In the genomic region with DNA sequence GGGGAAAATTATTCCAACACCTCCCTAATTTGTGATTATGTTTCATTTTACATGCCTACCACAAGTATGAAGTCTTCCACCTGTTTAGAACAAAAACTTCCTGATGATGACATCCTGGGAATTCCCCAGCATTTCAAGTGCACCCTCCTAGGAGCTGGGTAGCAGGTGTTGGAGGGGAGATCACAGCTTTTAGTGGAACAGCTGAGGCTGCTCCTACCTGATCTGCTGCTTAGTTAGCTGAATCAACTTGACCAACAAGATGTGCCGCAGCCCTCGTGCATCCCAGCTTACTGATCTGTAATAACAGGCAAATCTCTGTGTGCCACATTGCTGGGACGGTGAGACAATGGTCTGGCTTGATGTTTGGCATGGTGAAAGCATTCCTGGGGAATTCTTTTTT, we compare ENCODE assay signal across 19 cellular contexts. TPM values are rescaled to one million over a fixed set of nuclear protein-coding genes. Genes with fewer than 3 reads are reported as not detected.
DNase-seq lines count a peak whose midpoint lies in the region; ATAC-seq and TF ChIP-seq lines count a peak whose summit lies in the region.
"Had no signal": no experiment of that assay in that cellular context is flagged by ENCODE, and none has a peak within 500 bp of the region (broad histone marks: within the 10 kb centered on the region; RNA-seq: fewer than 3 reads in every experiment).

No MANE protein-coding gene starts in this region.

- no peak overlapping the region for H3K4me3 Mint-ChIP-seq in type B pancreatic cell
- H3K4me3 Mint-ChIP-seq: activated naive CD8-positive, alpha-beta T cell treated with anti-CD3 and anti-CD28 coated beads, Interleukin-2, amount 10 ng/mL, durations not matched to agents 7 days and 5 days; CD4-positive, alpha-beta memory T cell; central memory CD8-positive, alpha-beta T cell had no signal

- peak; percentile 10 for ATAC-seq in lower lobe of right lung
- no peak for ATAC-seq in gastroesophageal sphincter
- ATAC-seq: K562 had no signal

- H3K27me3 ChIP-seq in mammary epithelial cell (ENCODE audit: insufficient read depth, low read length): no peaks in the 10 kb centered on the region
- no peaks in the 10 kb centered on the region for H3K27me3 ChIP-seq in lower lobe of right lung (ENCODE audit: low read depth)
- no peaks in the 10 kb centered on the region for H3K27me3 ChIP-seq in gastroesophageal sphincter
- H3K27me3 ChIP-seq: uterus had no signal

- no peaks in the 10 kb centered on the region for H4K20me1 ChIP-seq in mammary epithelial cell (ENCODE audit: insufficient read depth, low read length)

- H3K27me3 Mint-ChIP-seq in type B pancreatic cell: no peaks in the 10 kb centered on the region
- H3K27me3 Mint-ChIP-seq: activated naive CD8-positive, alpha-beta T cell treated with anti-CD3 and anti-CD28 coated beads, Interleukin-2, amount 10 ng/mL, durations not matched to agents 7 days and 5 days; CD4-positive, alpha-beta memory T cell; central memory CD8-positive, alpha-beta T cell had no signal

- no TSS peak for BruUV-seq in mammary epithelial cell (replicated peaks; lab: Mats Ljungman, UMichigan)

- H3K4me3 ChIP-seq in mammary epithelial cell (replicated peaks in 1 of 3; ENCODE audit: insufficient read depth in 1 of 3, low read depth in 2 of 3, low read length in 3 of 3) (no peak overlapping the region), lower lobe of right lung (no peak overlapping the region), gastroesophageal sphincter (no peak overlapping the region)
- H3K4me3 ChIP-seq: K562, SK-N-MC, smooth muscle cell, uterus had no signal

- TF ChIP-seq CTCF in mammary epithelial cell (conservative IDR thresholded peaks at IDR 0.05 in 1 of 2, IDR thresholded peaks at IDR 0.05 in 1 of 2; ENCODE audit: extremely low read depth in 1 of 2, insufficient read depth in 1 of 2, low read depth in 1 of 2, low read length in 2 of 2): no peak
- no peak for TF ChIP-seq CTCF in lower lobe of right lung (IDR thresholded peaks at IDR 0.05)
- no peak for TF ChIP-seq CTCF in type B pancreatic cell (conservative IDR thresholded peaks at IDR 0.05)
- TF ChIP-seq CTCF in gastroesophageal sphincter (IDR thresholded peaks at IDR 0.05): no peak

- CTCF ChIA-PET in mammary epithelial cell (lab: Charles Lee; ENCODE audit: low non-redundant PET): no interaction called here

- no peak for TF ChIP-seq POLR2A in gastroesophageal sphincter (IDR thresholded peaks at IDR 0.05)

- TF ChIP-seq EP300 in gastroesophageal sphincter (IDR thresholded peaks at IDR 0.05): no peak

- peaks cover 32% of the 10 kb centered on the region for H3K4me1 Mint-ChIP-seq in type B pancreatic cell (ENCODE audit: unreplicated experiment)

- H3K27ac Mint-ChIP-seq in type B pancreatic cell: peak overlapping the region; percentile 79
- H3K27ac Mint-ChIP-seq: activated naive CD8-positive, alpha-beta T cell treated with anti-CD3 and anti-CD28 coated beads, Interleukin-2, amount 10 ng/mL, durations not matched to agents 7 days and 5 days had no signal

- H3K36me3 Mint-ChIP-seq in type B pancreatic cell: peaks cover 13% of the 10 kb centered on the region

- no peak overlapping the region for H3K9ac ChIP-seq in mammary epithelial cell (ENCODE audit: insufficient read depth, low read length)

- H3K4me1 ChIP-seq in mammary epithelial cell (ENCODE audit: insufficient read depth, low read length): peaks cover 73% of the 10 kb centered on the region
- peaks cover 66% of the 10 kb centered on the region for H3K4me1 ChIP-seq in lower lobe of right lung
- H3K4me1 ChIP-seq in gastroesophageal sphincter: peaks cover 3 to 74% (median 26%) of the 10 kb centered on the region in 3 donors

- in situ Hi-C loops in mammary epithelial cell (cut with MboI; ENCODE audit: low sequenced_read_pairs in 2 of 2): loop anchor here (5.0 to 10.0 kb wide), 2 partner anchors 64 to 66 kb away; no protein-coding TSS in a partner anchor

- WGBS in mammary epithelial cell (ENCODE audit: low coverage, missing lambda C conversion rate): 8% methylated on average over 3 of the region's 3 CpGs
- 70% methylated on average over 3 of the region's 3 CpGs; no CpG with 5 or more reads in 1 of the 2 donors for WGBS in gastroesophageal sphincter (ENCODE audit: low coverage in 1 of 2), 2 donors

- H2AFZ ChIP-seq in mammary epithelial cell (ENCODE audit: low read depth, low read length): no peak overlapping the region

- peak; percentile 58 for DNase-seq in activated effector memory CD4-positive, alpha-beta T cell treated with anti-CD3 and anti-CD28 coated beads, Interleukin-2, amount 50 U/mL, for 16 hours
- DNase-seq in activated effector memory CD4-positive, alpha-beta T cell treated with Interleukin-2 at 50 U/mL for 16 hours: no peak
- DNase-seq in mammary epithelial cell (peak; percentile 82), lower lobe of right lung (no peak), type B pancreatic cell (ENCODE audit: extremely low spot score, unreplicated experiment) (no peak), epidermal melanocyte (ENCODE audit: insufficient read length, low spot score) (no peak), HUDEP-2 (lab: John Stamatoyannopoulos, UW; ENCODE audit: unreplicated experiment in 76 of 76) (no peak)
- DNase-seq: activated CD4-positive, alpha-beta T cell treated with anti-CD3 and anti-CD28 coated beads for 4 hours; activated naive CD8-positive, alpha-beta T cell treated with anti-CD3 and anti-CD28 coated beads, Interleukin-2, amount 10 ng/mL, durations not matched to agents 7 days and 5 days; CD4-positive, alpha-beta memory T cell; head of caudate nucleus; NCI-H1092 treated with DMSO at 0.1 percent for 48 hours; T1000; uterus had no signal

- H3K27ac ChIP-seq in mammary epithelial cell (ENCODE audit: insufficient read depth, low read depth, low read length): peak overlapping the region; percentile 2
- H3K27ac ChIP-seq in lower lobe of right lung: no peak overlapping the region
- H3K27ac ChIP-seq in gastroesophageal sphincter: no peak overlapping the region
- H3K27ac ChIP-seq: SK-N-MC, uterus had no signal

- intact Hi-C loops in mammary epithelial cell (cut with micrococcal nuclease): no loop called here
- intact Hi-C loops in lower lobe of right lung (cut with DNase I): loop anchor here (10.0 kb wide), 1 partner anchor 54 kb away; no protein-coding TSS in a partner anchor

- H3K36me3 ChIP-seq in mammary epithelial cell (ENCODE audit: insufficient read depth, low read length) (no peaks in the 10 kb centered on the region), lower lobe of right lung (peaks cover 9% of the 10 kb centered on the region), gastroesophageal sphincter (peaks cover 0 to 9% of the 10 kb centered on the region in 2 donors)
- H3K36me3 ChIP-seq: uterus had no signal

- dilution Hi-C loops in mammary epithelial cell (cut with HindIII; ENCODE audit: low sequenced_read_pairs): loop anchor here (25.0 kb wide), 1 partner anchor 316 kb away; no protein-coding TSS in a partner anchor

- H3K9me3 Mint-ChIP-seq in type B pancreatic cell: no peaks in the 10 kb centered on the region
- H3K9me3 Mint-ChIP-seq: activated naive CD8-positive, alpha-beta T cell treated with anti-CD3 and anti-CD28 coated beads, Interleukin-2, amount 10 ng/mL, durations not matched to agents 7 days and 5 days; CD4-positive, alpha-beta memory T cell; central memory CD8-positive, alpha-beta T cell had no signal

- peaks cover 66% of the 10 kb centered on the region for H3K79me2 ChIP-seq in mammary epithelial cell (ENCODE audit: insufficient read depth, low read length)

- H3K4me2 ChIP-seq in mammary epithelial cell (ENCODE audit: insufficient read depth, low read depth, low read length): peak overlapping the region; percentile 0
- H3K4me2 ChIP-seq: smooth muscle cell had no signal

- no peaks in the 10 kb centered on the region for H3K9me3 ChIP-seq in mammary epithelial cell (replicated peaks; ENCODE audit: insufficient read depth, low read length)
- no peaks in the 10 kb centered on the region for H3K9me3 ChIP-seq in lower lobe of right lung
- no peaks in the 10 kb centered on the region for H3K9me3 ChIP-seq in gastroesophageal sphincter
- H3K9me3 ChIP-seq: uterus had no signal

RNA-seq across cellular contexts. Expression of a gene that starts 29.7 kb away (rescaled TPM):
- total RNA-seq in mammary epithelial cell (10 to 100 TPM; 64.5 to 67.2 TPM), lower lobe of right lung (50.6 TPM), type B pancreatic cell (ENCODE audit: low replicate concordance) (49.2 and 54.7 TPM in 2 replicates), gastroesophageal sphincter (10 to 100 TPM; 37.4 to 89.5 (median 53.0) TPM)
- 36.6 TPM for polyA plus RNA-seq in mammary epithelial cell
- polyA minus RNA-seq in mammary epithelial cell: 56.6 TPM

Comparison
In these comparisons a context has a peak if more than half of its experiments do, and no peak if none do; other contexts are left out.
1. DNase-seq: peak in activated effector memory CD4-positive, alpha-beta T cell treated with anti-CD3 and anti-CD28 coated beads, Interleukin-2, amount 50 U/mL, for 16 hours (single experiment) and mammary epithelial cell (single experiment); none in activated effector memory CD4-positive, alpha-beta T cell treated with Interleukin-2 at 50 U/mL for 16 hours (single experiment), lower lobe of right lung (single experiment), type B pancreatic cell (single experiment), epidermal melanocyte (single experiment) and HUDEP-2 (0 of 76).